Comparison of ENCODE assay signal across 9 cellular contexts in the genomic region with DNA sequence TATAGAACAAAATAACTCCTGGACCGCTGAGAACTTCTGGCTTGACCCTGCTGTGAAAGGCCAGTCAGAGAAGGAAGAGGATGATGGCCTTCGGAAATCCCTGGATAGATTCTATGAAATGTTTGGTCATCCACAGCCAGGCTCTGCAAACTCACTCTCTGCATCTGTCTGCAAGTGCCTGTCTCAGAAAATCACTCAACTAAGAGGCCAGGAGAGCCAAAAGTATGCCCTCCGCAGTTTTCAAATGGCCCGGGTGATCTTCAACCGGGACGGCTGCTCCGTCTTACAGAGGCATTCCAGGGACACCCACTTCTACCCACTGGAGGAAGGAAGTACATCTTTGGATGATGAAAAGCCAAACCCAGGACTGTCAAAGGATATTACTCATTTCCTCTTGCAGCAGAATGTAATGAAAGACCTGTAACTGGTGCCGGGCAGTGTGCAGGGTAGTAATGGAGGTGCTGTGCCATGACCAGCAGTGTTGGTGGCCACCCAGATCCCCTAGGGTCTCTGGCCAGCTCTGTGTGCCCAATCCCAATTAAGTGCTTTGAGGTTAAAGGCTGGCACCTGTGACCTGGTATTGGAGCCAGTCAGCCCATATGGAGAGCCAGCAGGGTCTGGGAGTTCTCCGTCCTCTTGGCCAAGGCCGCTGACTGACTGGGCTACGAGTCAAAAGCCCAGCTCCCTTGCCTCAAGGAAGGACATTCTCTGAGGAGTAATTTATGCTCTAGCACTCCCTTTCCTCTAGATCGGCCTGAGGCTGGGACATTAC. TPM values are rescaled to one million over a fixed set of nuclear protein-coding genes. Genes with fewer than 3 reads are reported as not detected.
A peak's percentile ranks its signal among the peaks of the same experiment; 100 is the strongest.
DNase-seq lines count a peak whose midpoint lies in the region; ATAC-seq, FAIRE-seq and TF ChIP-seq lines count a peak whose summit lies in the region.
"Had no signal": no experiment of that assay in that cellular context is flagged by ENCODE, and none has a peak within 500 bp of the region (broad histone marks: within the 10 kb centered on the region; RNA-seq: fewer than 3 reads in every experiment).

No MANE protein-coding gene starts in this region.

- ATAC-seq in HG02571 (IDR thresholded peaks at IDR 0.05; ENCODE audit: unreplicated experiment) (no peak), HG03565 (IDR thresholded peaks at IDR 0.05; ENCODE audit: unreplicated experiment) (no peak)

- H3K9ac ChIP-seq in keratinocyte (ENCODE audit: control insufficient read depth, extremely low read depth, insufficient read depth, low read length): peak overlapping the region; percentile 12

- peaks cover 36% of the 10 kb centered on the region for H3K4me1 ChIP-seq in keratinocyte (ENCODE audit: control insufficient read depth, extremely low read depth, insufficient read depth, low read length)

- FAIRE-seq in HTR-8/SVneo (lab: Jason Lieb, UNC) (no peak), keratinocyte (lab: Jason Lieb, UNC) (peak; percentile 96)

- H3K27me3 ChIP-seq in keratinocyte (ENCODE audit: control insufficient read depth, extremely low read depth, insufficient read depth, low read length): no peaks in the 10 kb centered on the region

- no peaks in the 10 kb centered on the region for H3K36me3 ChIP-seq in keratinocyte (ENCODE audit: control insufficient read depth in 2 of 2, extremely low read depth in 1 of 2, insufficient read depth in 2 of 2, low read length in 2 of 2)

- DNase-seq in AG04449 (ENCODE audit: low read depth, low spot score) (peak; percentile 28), HTR-8/SVneo (ENCODE audit: insufficient read length, low spot score) (peak; percentile 71), amniotic epithelial cell (ENCODE audit: low read depth) (peak; percentile 86), keratinocyte (ENCODE audit: low read depth, low spot score) (no peak), DMS79 (lab: John Stamatoyannopoulos, UW) (no peak), NCI-H82 treated with DMSO at 0.1 percent for 48 hours (lab: John Stamatoyannopoulos, UW; ENCODE audit: unreplicated experiment) (no peak)

- no peaks in the 10 kb centered on the region for H3K9me3 ChIP-seq in keratinocyte (ENCODE audit: control insufficient read depth, low read depth, low read length)

- H3K9me1 ChIP-seq in keratinocyte (ENCODE audit: control insufficient read depth, extremely low read depth, insufficient read depth, low read length): no peaks in the 10 kb centered on the region

- H4K20me1 ChIP-seq in keratinocyte (ENCODE audit: control insufficient read depth, extremely low read depth, insufficient read depth, low read length): no peaks in the 10 kb centered on the region

- dilution Hi-C loops in keratinocyte (cut with MboI; ENCODE audit: extremely low pct_ligation_motif_present, low sequenced_read_pairs): no loop called here

- H2AFZ ChIP-seq in keratinocyte (ENCODE audit: control insufficient read depth, low read length): peak overlapping the region; percentile 40

- no peaks in the 10 kb centered on the region for H3K79me2 ChIP-seq in keratinocyte (ENCODE audit: control insufficient read depth, insufficient read depth, low read length)

- TF ChIP-seq CTCF in AG04449 (IDR thresholded peaks at IDR 0.05; ENCODE audit: insufficient read depth, low read length, missing control alignments) (no peak), keratinocyte (optimal IDR thresholded peaks at IDR 0.05 in 1 of 3, IDR thresholded peaks at IDR 0.05 in 1 of 3, conservative IDR thresholded peaks at IDR 0.05 in 1 of 3; ENCODE audit: extremely low read depth in 1 of 3, insufficient read depth in 2 of 3, low read length in 3 of 3) (no peak)

- peak overlapping the region; percentile 56 for H3K4me2 ChIP-seq in keratinocyte (ENCODE audit: control insufficient read depth, extremely low read depth, insufficient read depth, low read depth, low read length)

- CTCF ChIA-PET in AG04449 (lab: Yijun Ruan, JAX): interaction anchor here (1.0 kb wide), 1 partner anchor 333 kb away, joined by 3 read pairs; no protein-coding TSS in a partner anchor

- H3K27ac ChIP-seq in keratinocyte (ENCODE audit: control insufficient read depth, insufficient read depth, low read length): peak overlapping the region; percentile 88
- H3K27ac ChIP-seq: SK-N-MC had no signal

- POLR2A ChIA-PET in AG04449 (lab: Yijun Ruan, JAX): no interaction called here

- H3K4me3 ChIP-seq in AG04449 (ENCODE audit: low read depth, low read length) (no peak overlapping the region), keratinocyte (ENCODE audit: control insufficient read depth in 2 of 3, extremely low read depth in 1 of 3, insufficient read depth in 2 of 3, low read depth in 1 of 3, low read length in 3 of 3) (no peak overlapping the region)
- H3K4me3 ChIP-seq: SK-N-MC had no signal

RNA-seq across cellular contexts. Expression of a gene that starts 48.1 kb away (rescaled TPM):
- polyA plus RNA-seq in keratinocyte: 0.08 to 0.20 TPM (median 0.16 TPM) in 3 replicates
- not detected for polyA plus RNA-seq in keratinocyte (2011; ENCODE audit: low read depth)
- 0.12 and 0.19 TPM in 2 replicates for polyA plus RNA-seq in keratinocyte (2011; cell fraction: cytosol; rRNA removed)
- 0.20 and 0.36 TPM in 2 replicates for polyA plus RNA-seq in keratinocyte (2011; cell fraction: nucleus; rRNA removed)
- polyA plus RNA-seq in keratinocyte (2012; ENCODE audit: low replicate concordance): 0.17 TPM in 1 of 2 replicates, not detected in the other
- polyA minus RNA-seq in keratinocyte: 0.07 TPM in 1 of 3 replicates, not detected in the others
- polyA minus RNA-seq in keratinocyte (2011; cell fraction: cytosol; rRNA and poly(A)+ RNA removed): not detected
- polyA minus RNA-seq in keratinocyte (2011; cell fraction: nucleus; rRNA and poly(A)+ RNA removed): not detected in 2 replicates

Comparison
In these comparisons a context has a peak if more than half of its experiments do, and no peak if none do; other contexts are left out.
1. DNase-seq: peak in AG04449 (single experiment), HTR-8/SVneo (single experiment) and amniotic epithelial cell (single experiment); none in keratinocyte (single experiment), DMS79 (single experiment) and NCI-H82 treated with DMSO at 0.1 percent for 48 hours (single experiment).